8 cellular contexts compared by ENCODE assay signal in genomic region chr15:89690276-89691218, GRCh38. TPM values are rescaled to one million over a fixed set of nuclear protein-coding genes. Genes with fewer than 3 reads are reported as not detected.
A peak's percentile ranks its signal among the peaks of the same experiment; 100 is the strongest.
DNase-seq lines count a peak whose midpoint lies in the region; ATAC-seq and TF ChIP-seq lines count a peak whose summit lies in the region.

Gene PEX11A (minus strand): TSS chr15:89690754. CDS start chr15:89690632, 122 bp downstream.
Gene WDR93 (plus strand): TSS chr15:89690811. CDS start chr15:89701747, 10,936 bp downstream.

- peak; percentile 3 for DNase-seq in DMS 273 treated with DMSO at 0.1 percent for 48 hours (lab: John Stamatoyannopoulos, UW)
- DNase-seq in HuH-7 (ENCODE audit: low spot score): peak; percentile 84
- peak; percentile 72 for DNase-seq in RPMI7951 (ENCODE audit: low read depth)
- peak; percentile 67 for DNase-seq in fibroblast of the aortic adventitia (ENCODE audit: low read depth)
- DNase-seq in stimulated activated naive CD4-positive, alpha-beta T cell (lab: John Stamatoyannopoulos, UW): peak; percentile 52 to 78 (median 72)

- peak within 1 kb of the TSS; percentile 88 for H3K4me3 ChIP-seq in fibroblast of the aortic adventitia (ENCODE audit: low read depth, low read length)

- H3K4me3 Mint-ChIP-seq in activated T-helper 17 cell treated with anti-CD3 and anti-CD28 coated beads, Interleukin-2, amount 50 U/mL, for 72 hours: peak within 1 kb of the TSS; percentile 87
- H3K4me3 Mint-ChIP-seq in nephron: peak within 1 kb of the TSS; percentile 84 to 89 (median 89)

- H3K27ac Mint-ChIP-seq in activated T-helper 17 cell treated with anti-CD3 and anti-CD28 coated beads, Interleukin-2, amount 50 U/mL, for 72 hours: peak within 1 kb of the TSS; percentile 83
- H3K27ac Mint-ChIP-seq in nephron: peak within 1 kb of the TSS in 2 of 3 experiments; percentile 50 to 58

- peak; percentile 87 for ATAC-seq in GM21526 (IDR thresholded peaks at IDR 0.05; ENCODE audit: low FRiP score, unreplicated experiment)
- peak; percentile 97 for ATAC-seq in activated T-helper 17 cell treated with anti-CD3 and anti-CD28 coated beads, Interleukin-2, amount 50 U/mL, for 72 hours (replicated peaks)

- peaks cover 5% of the 10 kb centered on the region for H3K4me1 Mint-ChIP-seq in activated T-helper 17 cell treated with anti-CD3 and anti-CD28 coated beads, Interleukin-2, amount 50 U/mL, for 72 hours
- no peaks in the 10 kb centered on the region for H3K4me1 Mint-ChIP-seq in nephron

- peaks cover 2% of the 10 kb centered on the region for H3K36me3 Mint-ChIP-seq in activated T-helper 17 cell treated with anti-CD3 and anti-CD28 coated beads, Interleukin-2, amount 50 U/mL, for 72 hours (ENCODE audit: low read depth)
- H3K36me3 Mint-ChIP-seq in nephron (ENCODE audit: low read depth): peaks cover 4% of the 10 kb centered on the region

- TF ChIP-seq CTCF in fibroblast of the aortic adventitia (IDR thresholded peaks at IDR 0.05; ENCODE audit: insufficient read depth, low read length) (no peak), nephron (IDR thresholded peaks at IDR 0.05; ENCODE audit: unreplicated experiment in 3 of 3) (no peak)

- H3K27me3 Mint-ChIP-seq in activated T-helper 17 cell treated with anti-CD3 and anti-CD28 coated beads, Interleukin-2, amount 50 U/mL, for 72 hours: no peaks in the 10 kb centered on the region
- peaks cover 10% of the 10 kb centered on the region for H3K27me3 Mint-ChIP-seq in nephron (ENCODE audit: low read depth)

- H3K9me3 Mint-ChIP-seq in activated T-helper 17 cell treated with anti-CD3 and anti-CD28 coated beads, Interleukin-2, amount 50 U/mL, for 72 hours: no peaks in the 10 kb centered on the region
- H3K9me3 Mint-ChIP-seq in nephron: no peaks in the 10 kb centered on the region

RNA-seq across cellular contexts. Expression of gene PEX11A, which starts in this region (rescaled TPM):
- 12.6 and 15.9 TPM in 2 replicates for total RNA-seq in RPMI7951 (2014; rRNA removed; shearing (Covaris generic))
- 1 to 10 TPM; 2.1 to 5.3 TPM for total RNA-seq in activated T-helper 17 cell treated with anti-CD3 and anti-CD28 coated beads, Interleukin-2, amount 50 U/mL, for 72 hours
- 8.7 and 13.0 TPM in 2 replicates for total RNA-seq in fibroblast of the aortic adventitia (ENCODE audit: low replicate concordance)

RNA-seq across cellular contexts. Expression of gene WDR93, which starts in this region (rescaled TPM):
- total RNA-seq in RPMI7951 (2014; rRNA removed; shearing (Covaris generic)): 0.10 and 0.48 TPM in 2 replicates
- under 1 TPM in 1 of 2 donors, not detected in 1; 0.19 TPM for total RNA-seq in activated T-helper 17 cell treated with anti-CD3 and anti-CD28 coated beads, Interleukin-2, amount 50 U/mL, for 72 hours
- total RNA-seq in fibroblast of the aortic adventitia (ENCODE audit: low replicate concordance): 0.09 and 0.49 TPM in 2 replicates

Comparison
In these comparisons a context has a peak if more than half of its experiments do, and no peak if none do; other contexts are left out.
1. Peak in every context shown above with its lines: DNase-seq, ATAC-seq and H3K4me3 ChIP-seq.
2. DNase-seq: peak in every context shown above with its lines; median percentile 84 in HuH-7; 72 in RPMI7951; 72 in stimulated activated naive CD4-positive, alpha-beta T cell; 67 in fibroblast of the aortic adventitia; 3 in DMS 273 treated with DMSO at 0.1 percent for 48 hours.